ENCODE assay signal across 11 cellular contexts in the genomic region with DNA sequence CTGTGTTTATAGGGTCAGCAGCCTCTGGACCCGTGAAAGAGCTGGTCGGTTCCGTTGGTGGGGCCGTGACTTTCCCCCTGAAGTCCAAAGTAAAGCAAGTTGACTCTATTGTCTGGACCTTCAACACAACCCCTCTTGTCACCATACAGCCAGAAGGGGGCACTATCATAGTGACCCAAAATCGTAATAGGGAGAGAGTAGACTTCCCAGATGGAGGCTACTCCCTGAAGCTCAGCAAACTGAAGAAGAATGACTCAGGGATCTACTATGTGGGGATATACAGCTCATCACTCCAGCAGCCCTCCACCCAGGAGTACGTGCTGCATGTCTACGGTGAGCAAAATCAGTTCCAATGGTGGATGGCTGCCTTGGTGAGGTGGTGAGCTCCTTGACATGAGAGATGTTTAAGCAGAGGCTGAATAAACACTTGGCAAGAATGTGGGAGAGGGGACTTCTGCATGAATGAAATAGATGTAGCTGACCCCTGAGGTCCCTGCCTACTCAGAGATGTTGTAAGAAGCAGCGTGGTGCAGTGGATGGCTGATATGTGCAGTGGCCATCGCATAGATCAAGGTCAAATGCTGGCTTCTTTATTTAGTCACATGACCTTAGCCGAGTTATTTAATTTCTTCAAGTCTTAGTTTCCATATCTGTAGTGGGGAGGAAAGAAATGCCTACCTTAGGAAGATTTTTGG. TPM values are rescaled to one million over a fixed set of nuclear protein-coding genes. Genes with fewer than 3 reads are reported as not detected.
DNase-seq lines count a peak whose midpoint lies in the region; ATAC-seq and TF ChIP-seq lines count a peak whose summit lies in the region.
"Had no signal": no experiment of that assay in that cellular context is flagged by ENCODE, and none has a peak within 500 bp of the region (broad histone marks: within the 10 kb centered on the region; RNA-seq: fewer than 3 reads in every experiment).

No MANE protein-coding gene starts in this region.

- TF ChIP-seq CTCF in BE2C (IDR thresholded peaks at IDR 0.05; ENCODE audit: low read depth, low read length): peak; percentile 33
- peak; percentile 4 for TF ChIP-seq CTCF in GM20000 (IDR thresholded peaks at IDR 0.05; ENCODE audit: extremely low read depth, missing control alignments)
- TF ChIP-seq CTCF in SK-N-SH (IDR thresholded peaks at IDR 0.05): peak; percentile 39; the same call in 1 of the 2 replicates

- CTCF ChIA-PET in SK-N-SH (lab: Yijun Ruan, JAX): interaction anchor here (0.7 kb wide), 1 partner anchor 28 kb away, joined by 3 read pairs; no protein-coding TSS in a partner anchor

- no peaks in the 10 kb centered on the region for H3K79me2 ChIP-seq in SK-N-SH (ENCODE audit: insufficient read depth)

- H3K9ac ChIP-seq in SK-N-SH: no peak overlapping the region

- TF ChIP-seq RAD21 in SK-N-SH (IDR thresholded peaks at IDR 0.05; ENCODE audit: low read length): no peak

- H3K9me2 ChIP-seq in SK-N-SH: no peaks in the 10 kb centered on the region

- H2AFZ ChIP-seq in SK-N-SH (ENCODE audit: low read depth): no peak overlapping the region

- no peaks in the 10 kb centered on the region for H4K20me1 ChIP-seq in SK-N-SH (ENCODE audit: insufficient read depth)

- no peak overlapping the region for H3K4me2 ChIP-seq in SK-N-SH

- H3K9me3 ChIP-seq in BE2C: no peaks in the 10 kb centered on the region
- H3K9me3 ChIP-seq in SK-N-SH: no peaks in the 10 kb centered on the region
- H3K9me3 ChIP-seq: ascending aorta had no signal

- TF ChIP-seq EP300 in SK-N-SH (IDR thresholded peaks at IDR 0.05; ENCODE audit: borderline replicate concordance in 1 of 2, low read depth in 1 of 2, low read length in 1 of 2): no peak

- POLR2A ChIA-PET in SK-N-SH (lab: Yijun Ruan, JAX): no interaction called here

- no peak overlapping the region for H3K4me3 ChIP-seq in BE2C (ENCODE audit: low read depth, low read length)
- no peak overlapping the region for H3K4me3 ChIP-seq in SK-N-SH (ENCODE audit: low read depth in 2 of 2, low read length in 1 of 2)
- H3K4me3 ChIP-seq: ascending aorta had no signal

- 10% methylated on average over 10 of the region's 10 CpGs for WGBS in SK-N-SH (ENCODE audit: low lambda C conversion rate)

- no peaks in the 10 kb centered on the region for H3F3A ChIP-seq in SK-N-SH (replicated peaks; ENCODE audit: insufficient read depth)

- H3K27me3 ChIP-seq in BE2C (peaks cover 5% of the 10 kb centered on the region; the same call in 1 of the 2 replicates), SK-N-SH (ENCODE audit: insufficient read depth) (peaks cover 15% of the 10 kb centered on the region; the same call in 1 of the 2 replicates)
- H3K27me3 ChIP-seq: ascending aorta had no signal

- H3K36me3 ChIP-seq in BE2C: no peaks in the 10 kb centered on the region
- no peaks in the 10 kb centered on the region for H3K36me3 ChIP-seq in SK-N-SH (replicated peaks in 1 of 2; ENCODE audit: control insufficient read depth in 1 of 2, insufficient read depth in 2 of 2, low read length in 1 of 2)
- H3K36me3 ChIP-seq: ascending aorta had no signal

- no peak for DNase-seq in BE2C
- no peak for DNase-seq in GM20000 (ENCODE audit: low spot score)
- DNase-seq in SK-N-SH: no peak
- DNase-seq in foreskin melanocyte: peak; percentile 20
- no peak for DNase-seq in NCI-H2171 treated with DMSO at 0.1 percent for 48 hours (lab: John Stamatoyannopoulos, UW)
- DNase-seq in activated CD8-positive, alpha-beta memory T cell treated with anti-CD3 and anti-CD28 coated beads, Interleukin-2, amount 50 U/mL, for 4 hours: no peak
- DNase-seq in stimulated activated CD4-positive, alpha-beta T cell treated with anti-CD3 and anti-CD28 coated beads, Interleukin-15, amount 100 ng/mL, for 24 hours: no peak
- DNase-seq: NCI-H510A treated with DMSO at 0.1 percent for 48 hours, retina had no signal

- no peak for ATAC-seq in HG03439 (IDR thresholded peaks at IDR 0.05; ENCODE audit: unreplicated experiment)

- no peak overlapping the region for H3K27ac ChIP-seq in SK-N-SH (ENCODE audit: low read depth in 2 of 2, low read length in 1 of 2)
- H3K27ac ChIP-seq: ascending aorta had no signal

- H3K4me1 ChIP-seq in BE2C (no peaks in the 10 kb centered on the region), SK-N-SH (ENCODE audit: control insufficient read depth in 1 of 2, insufficient read depth in 2 of 2, low read depth in 1 of 2, low read length in 1 of 2) (no peaks in the 10 kb centered on the region)
- H3K4me1 ChIP-seq: ascending aorta had no signal

TF ChIP-seq in SK-N-SH, 30 proteins besides CTCF, POLR2A, EP300 and RAD21:
- TF ChIP-seq MEF2A (IDR thresholded peaks at IDR 0.05; ENCODE audit: borderline replicate concordance, low read depth) (no peak), FOSL2 (IDR thresholded peaks at IDR 0.05; ENCODE audit: borderline replicate concordance, low read depth) (peak; percentile 5; the same call in 1 of the 2 replicates)

RNA-seq across cellular contexts. Expression of gene SLAMF7, which starts 9.3 kb away (rescaled TPM):
- polyA plus RNA-seq in BE2C (2012; ENCODE audit: insufficient read depth, insufficient read length, low read depth): not detected
- polyA plus RNA-seq in SK-N-SH (2012; rRNA removed): not detected in 2 replicates
- polyA plus RNA-seq in SK-N-SH (2012; cell fraction: cytosol; rRNA removed): not detected in 2 replicates
- not detected in 2 replicates for polyA plus RNA-seq in SK-N-SH (2012; cell fraction: nucleus; rRNA removed)

RNA-seq across cellular contexts. Expression of gene CD48, which starts 36.7 kb away (rescaled TPM):
- not detected for polyA plus RNA-seq in BE2C (2012; ENCODE audit: insufficient read depth, insufficient read length, low read depth)
- not detected in 2 replicates for polyA plus RNA-seq in SK-N-SH (2012; rRNA removed)
- not detected in 2 replicates for polyA plus RNA-seq in SK-N-SH (2012; cell fraction: cytosol; rRNA removed)
- not detected in 2 replicates for polyA plus RNA-seq in SK-N-SH (2012; cell fraction: nucleus; rRNA removed)

RNA-seq across cellular contexts. Expression of gene LY9, which starts 47.6 kb away (rescaled TPM):
- polyA plus RNA-seq in BE2C (2012; ENCODE audit: insufficient read depth, insufficient read length, low read depth): 0.25 TPM
- polyA plus RNA-seq in SK-N-SH (2012; rRNA removed): not detected in 2 replicates
- not detected in 2 replicates for polyA plus RNA-seq in SK-N-SH (2012; cell fraction: cytosol; rRNA removed)
- not detected in 2 replicates for polyA plus RNA-seq in SK-N-SH (2012; cell fraction: nucleus; rRNA removed)
